7 cellular contexts compared by ENCODE assay signal in the genomic region with DNA sequence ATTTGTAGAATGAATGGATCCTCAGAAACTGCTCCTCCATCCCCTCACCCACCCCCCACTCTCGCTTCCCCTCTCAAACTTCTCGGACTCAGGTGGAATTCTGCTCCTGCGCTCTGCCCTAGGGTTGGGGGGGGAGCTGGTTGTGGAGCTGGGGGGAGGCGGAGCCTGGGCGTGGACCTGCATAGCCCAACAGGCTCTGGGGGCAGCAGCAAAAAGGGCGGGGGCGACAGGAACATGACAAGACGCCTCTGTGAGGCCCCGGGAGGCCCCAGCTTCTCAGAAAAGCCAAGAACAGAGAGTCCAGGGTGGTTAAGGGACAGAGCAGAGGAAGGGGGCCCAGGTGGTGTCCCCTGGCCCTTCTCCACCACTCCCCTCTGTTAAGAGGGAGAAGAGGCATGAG. TPM values are rescaled to one million over a fixed set of nuclear protein-coding genes. Genes with fewer than 3 reads are reported as not detected.
DNase-seq lines count a peak whose midpoint lies in the region; ATAC-seq and TF ChIP-seq lines count a peak whose summit lies in the region.
"Had no signal": no experiment of that assay in that cellular context is flagged by ENCODE, and none has a peak within 500 bp of the region (broad histone marks: within the 10 kb centered on the region; RNA-seq: fewer than 3 reads in every experiment).

No MANE protein-coding gene starts in this region.

- no peaks in the 10 kb centered on the region for H3K27me3 ChIP-seq in ovary
- H3K27me3 ChIP-seq: MG63 had no signal

- no peak for DNase-seq in astrocyte of the spinal cord (ENCODE audit: low read depth, low spot score)
- DNase-seq in ovary: peak in 3 of 5 donors; percentile 39 to 57 (median 51)
- no peak for DNase-seq in GDM1 (lab: John Stamatoyannopoulos, UW)
- DNase-seq: MG63 had no signal

- H3K27ac ChIP-seq in ovary: peak overlapping the region; percentile 22 to 76

- no peak for ATAC-seq in HG02981 (IDR thresholded peaks at IDR 0.05; ENCODE audit: unreplicated experiment)
- no peak for ATAC-seq in HG03108 (IDR thresholded peaks at IDR 0.05; ENCODE audit: unreplicated experiment)

- no peaks in the 10 kb centered on the region for H3K9me3 ChIP-seq in ovary
- H3K9me3 ChIP-seq: MG63 had no signal

- 40 to 44% (median 44%) methylated on average over 9 of the region's 9 CpGs for WGBS in ovary, 3 donors

- intact Hi-C loops in ovary (cut with DNase I): loop anchor here in 3 of 4 donors (5.0 to 10.0 kb wide), 4 partner anchors 82 to 609 kb away; partner anchors contain the start of genes TRIP6 (in 2 of the 3), SLC12A9 (in 1 of the 3) and TRIM56 (in 1 of the 3)

- H3K4me3 ChIP-seq in GM12875 (ENCODE audit: low read depth, low read length): peak overlapping the region; percentile 81
- H3K4me3 ChIP-seq in astrocyte of the spinal cord (ENCODE audit: low read depth, low read length): peak overlapping the region; percentile 13
- H3K4me3 ChIP-seq in ovary: peak overlapping the region; percentile 5
- H3K4me3 ChIP-seq: MG63 had no signal

- H3K4me1 ChIP-seq in ovary (ENCODE audit: insufficient read depth): peaks cover 10% of the 10 kb centered on the region

- no peaks in the 10 kb centered on the region for H3K36me3 ChIP-seq in ovary

- TF ChIP-seq POLR2A in ovary (IDR thresholded peaks at IDR 0.05): no peak

- in situ Hi-C loops in astrocyte of the spinal cord (cut with HindIII; ENCODE audit: low sequenced_read_pairs): no loop called here

- no peak for TF ChIP-seq CTCF in GM12875 (IDR thresholded peaks at IDR 0.05; ENCODE audit: borderline replicate concordance, insufficient read depth, low read depth, low read length)
- no peak for TF ChIP-seq CTCF in astrocyte of the spinal cord (IDR thresholded peaks at IDR 0.05; ENCODE audit: low read depth, low read length)
- no peak for TF ChIP-seq CTCF in ovary (IDR thresholded peaks at IDR 0.05)

- TF ChIP-seq EP300 in ovary (IDR thresholded peaks at IDR 0.05): no peak

RNA-seq across cellular contexts. Expression of gene TSC22D4, which starts 3.5 kb away (rescaled TPM):
- total RNA-seq in ovary: 10 to 100 TPM; 19.8 to 57.3 (median 47.5) TPM
- polyA plus RNA-seq in ovary: 10 to 100 TPM in 1 of 2 donors, 1 to 10 TPM in 1; 6.5 to 40.4 TPM

RNA-seq across cellular contexts. Expression of gene NYAP1, which starts 8.2 kb away (rescaled TPM):
- total RNA-seq in ovary: 10 to 100 TPM in 1 of 7 donors, 1 to 10 TPM in 6; 3.8 to 10.1 (median 8.5) TPM
- 1 to 10 TPM in 1 of 2 donors, under 1 TPM in 1; 0.28 to 4.8 TPM for polyA plus RNA-seq in ovary

RNA-seq across cellular contexts. Expression of gene SPACDR, which starts 11.5 kb away (rescaled TPM):
- 1 to 10 TPM in 2 of 7 donors, under 1 TPM in 4, not detected in 1; 0.45 to 3.0 (median 0.87) TPM for total RNA-seq in ovary
- under 1 TPM; 0.25 to 0.71 TPM for polyA plus RNA-seq in ovary

RNA-seq across cellular contexts. Expression of gene PPP1R35, which starts 39.3 kb away (rescaled TPM):
- 10 to 100 TPM; 31.8 to 48.5 (median 39.1) TPM for total RNA-seq in ovary
- 10 to 100 TPM in 1 of 2 donors, 1 to 10 TPM in 1; 2.7 to 39.8 TPM for polyA plus RNA-seq in ovary

RNA-seq across cellular contexts. Expression of gene MEPCE, which starts 45.9 kb away (rescaled TPM):
- total RNA-seq in ovary: 10 to 100 TPM; 29.4 to 60.6 (median 44.7) TPM
- polyA plus RNA-seq in ovary: 10 to 100 TPM; 30.0 to 48.9 TPM

Comparison
In these comparisons a context has a peak if more than half of its experiments do, and no peak if none do; other contexts are left out.
1. H3K4me3 ChIP-seq: peak in every context shown above with its lines; median percentile 81 in GM12875; 13 in astrocyte of the spinal cord; 5 in ovary.
2. DNase-seq: peak in ovary (3 of 5); none in astrocyte of the spinal cord (single experiment) and GDM1 (single experiment).